Comparison of ENCODE assay signal across 10 cellular contexts in genomic region chr6:161281092-161281491, GRCh38.
"Had no signal": no experiment of that assay in that cellular context is flagged by ENCODE, and none has a peak within 500 bp of the region (broad histone marks: within the 10 kb centered on the region; RNA-seq: fewer than 3 reads in every experiment).

No MANE protein-coding gene starts in this region.

- H2AFZ ChIP-seq: GM23248, GM23338 had no signal

- H3K36me3 ChIP-seq: HAP-1 had no signal

- H3K9me3 Mint-ChIP-seq: HFFc6 had no signal

- H3K4me1 Mint-ChIP-seq: GM23338 had no signal

- H3K27ac Mint-ChIP-seq: GM23338, H9, HFFc6 had no signal

- ATAC-seq: GM23338 had no signal

- H3K9me3 ChIP-seq: HAP-1 had no signal

- FAIRE-seq: H1, H54 had no signal

- H3K4me3 ChIP-seq: GM23248, GM23338, HAP-1 had no signal

- H3K4me1 ChIP-seq: HAP-1 had no signal

- H3K27ac ChIP-seq: GM23248 had no signal

- H3K4me3 Mint-ChIP-seq: GM23338, H9, HFFc6 had no signal

- DNase-seq: GM23248, GOT3, H7, H9, HCEC 1CT, HFFc6 had no signal

- H3K4me2 ChIP-seq: GM23338 had no signal

- H3K9ac ChIP-seq: GM23248 had no signal
